Comparison of ENCODE assay signal across 1 cellular context in the genomic region with DNA sequence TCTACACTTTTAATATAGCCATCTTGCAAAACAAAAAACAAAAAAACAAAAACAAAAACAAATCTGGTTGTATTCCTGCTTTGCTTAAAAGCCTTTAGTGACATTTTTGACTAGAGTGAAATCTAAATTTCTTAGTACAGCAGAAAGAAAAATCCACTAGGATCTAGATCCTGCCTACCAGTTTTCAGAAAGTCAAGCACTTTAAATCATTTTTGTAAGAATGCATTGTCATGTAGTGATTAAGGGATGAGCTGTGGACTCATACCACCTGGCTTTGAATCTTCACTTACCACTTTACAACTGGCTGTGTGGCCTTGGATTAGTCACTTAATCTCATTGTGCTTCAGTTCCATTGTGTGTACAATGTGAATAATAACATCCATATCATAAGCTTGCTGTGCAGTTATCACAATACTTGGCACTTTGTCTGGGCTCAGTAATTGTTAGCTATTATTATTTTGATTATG.
TF ChIP-seq lines count a peak whose summit lies in the region.

No MANE protein-coding gene starts in this region.

TF ChIP-seq in SK-N-SH, 30 proteins besides CTCF, POLR2A, EP300 and RAD21 (continued from another document):
- TF ChIP-seq, protein P1, sequence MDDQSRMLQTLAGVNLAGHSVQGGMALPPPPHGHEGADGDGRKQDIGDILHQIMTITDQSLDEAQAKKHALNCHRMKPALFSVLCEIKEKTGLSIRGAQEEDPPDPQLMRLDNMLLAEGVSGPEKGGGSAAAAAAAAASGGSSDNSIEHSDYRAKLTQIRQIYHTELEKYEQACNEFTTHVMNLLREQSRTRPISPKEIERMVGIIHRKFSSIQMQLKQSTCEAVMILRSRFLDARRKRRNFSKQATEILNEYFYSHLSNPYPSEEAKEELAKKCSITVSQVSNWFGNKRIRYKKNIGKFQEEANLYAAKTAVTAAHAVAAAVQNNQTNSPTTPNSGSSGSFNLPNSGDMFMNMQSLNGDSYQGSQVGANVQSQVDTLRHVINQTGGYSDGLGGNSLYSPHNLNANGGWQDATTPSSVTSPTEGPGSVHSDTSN (IDR thresholded peaks at IDR 0.05), result peak; percentile 44; the same call in 1 of the 2 replicates
- no peak for TF ChIP-seq SMC3 (IDR thresholded peaks at IDR 0.05; ENCODE audit: low read depth, low read length)
- TF ChIP-seq RFX5 (IDR thresholded peaks at IDR 0.05; ENCODE audit: low read length), result no peak
- no peak for TF ChIP-seq TAF1 (IDR thresholded peaks at IDR 0.05; ENCODE audit: borderline replicate concordance, low read depth, low read length)
- 0 out of 2 replicates have a peak, but pooled peaks have one; percentile 22 for TF ChIP-seq JUND (IDR thresholded peaks at IDR 0.05)
- no peak for TF ChIP-seq MEF2A (IDR thresholded peaks at IDR 0.05; ENCODE audit: borderline replicate concordance, low read depth)
- TF ChIP-seq, protein P2, sequence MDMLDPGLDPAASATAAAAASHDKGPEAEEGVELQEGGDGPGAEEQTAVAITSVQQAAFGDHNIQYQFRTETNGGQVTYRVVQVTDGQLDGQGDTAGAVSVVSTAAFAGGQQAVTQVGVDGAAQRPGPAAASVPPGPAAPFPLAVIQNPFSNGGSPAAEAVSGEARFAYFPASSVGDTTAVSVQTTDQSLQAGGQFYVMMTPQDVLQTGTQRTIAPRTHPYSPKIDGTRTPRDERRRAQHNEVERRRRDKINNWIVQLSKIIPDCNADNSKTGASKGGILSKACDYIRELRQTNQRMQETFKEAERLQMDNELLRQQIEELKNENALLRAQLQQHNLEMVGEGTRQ (IDR thresholded peaks at IDR 0.05; ENCODE audit: borderline replicate concordance, low read depth, low read length), result no peak
- TF ChIP-seq TCF12 (IDR thresholded peaks at IDR 0.05), result peak; percentile 61
- no peak for TF ChIP-seq FOXJ3 (CRISPR knock-in tag; IDR thresholded peaks at IDR 0.05)
- TF ChIP-seq, protein P3, sequence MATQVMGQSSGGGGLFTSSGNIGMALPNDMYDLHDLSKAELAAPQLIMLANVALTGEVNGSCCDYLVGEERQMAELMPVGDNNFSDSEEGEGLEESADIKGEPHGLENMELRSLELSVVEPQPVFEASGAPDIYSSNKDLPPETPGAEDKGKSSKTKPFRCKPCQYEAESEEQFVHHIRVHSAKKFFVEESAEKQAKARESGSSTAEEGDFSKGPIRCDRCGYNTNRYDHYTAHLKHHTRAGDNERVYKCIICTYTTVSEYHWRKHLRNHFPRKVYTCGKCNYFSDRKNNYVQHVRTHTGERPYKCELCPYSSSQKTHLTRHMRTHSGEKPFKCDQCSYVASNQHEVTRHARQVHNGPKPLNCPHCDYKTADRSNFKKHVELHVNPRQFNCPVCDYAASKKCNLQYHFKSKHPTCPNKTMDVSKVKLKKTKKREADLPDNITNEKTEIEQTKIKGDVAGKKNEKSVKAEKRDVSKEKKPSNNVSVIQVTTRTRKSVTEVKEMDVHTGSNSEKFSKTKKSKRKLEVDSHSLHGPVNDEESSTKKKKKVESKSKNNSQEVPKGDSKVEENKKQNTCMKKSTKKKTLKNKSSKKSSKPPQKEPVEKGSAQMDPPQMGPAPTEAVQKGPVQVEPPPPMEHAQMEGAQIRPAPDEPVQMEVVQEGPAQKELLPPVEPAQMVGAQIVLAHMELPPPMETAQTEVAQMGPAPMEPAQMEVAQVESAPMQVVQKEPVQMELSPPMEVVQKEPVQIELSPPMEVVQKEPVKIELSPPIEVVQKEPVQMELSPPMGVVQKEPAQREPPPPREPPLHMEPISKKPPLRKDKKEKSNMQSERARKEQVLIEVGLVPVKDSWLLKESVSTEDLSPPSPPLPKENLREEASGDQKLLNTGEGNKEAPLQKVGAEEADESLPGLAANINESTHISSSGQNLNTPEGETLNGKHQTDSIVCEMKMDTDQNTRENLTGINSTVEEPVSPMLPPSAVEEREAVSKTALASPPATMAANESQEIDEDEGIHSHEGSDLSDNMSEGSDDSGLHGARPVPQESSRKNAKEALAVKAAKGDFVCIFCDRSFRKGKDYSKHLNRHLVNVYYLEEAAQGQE (IDR thresholded peaks at IDR 0.05; ENCODE audit: low read depth, low read length), result no peak
- TF ChIP-seq, protein P4, sequence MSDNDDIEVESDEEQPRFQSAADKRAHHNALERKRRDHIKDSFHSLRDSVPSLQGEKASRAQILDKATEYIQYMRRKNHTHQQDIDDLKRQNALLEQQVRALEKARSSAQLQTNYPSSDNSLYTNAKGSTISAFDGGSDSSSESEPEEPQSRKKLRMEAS (IDR thresholded peaks at IDR 0.05; ENCODE audit: low read depth), result no peak
- no peak for TF ChIP-seq GABPA (IDR thresholded peaks at IDR 0.05; ENCODE audit: low read depth)
- peak; percentile 61; the same call in 1 of the 2 replicates for TF ChIP-seq FOSL2 (IDR thresholded peaks at IDR 0.05; ENCODE audit: borderline replicate concordance, low read depth)
- TF ChIP-seq ELF1 (IDR thresholded peaks at IDR 0.05), result no peak
- no peak for TF ChIP-seq FOXM1 (IDR thresholded peaks at IDR 0.05; ENCODE audit: low read depth)
